ENCODE assay signal across 29 cellular contexts in genomic region chr5:28958581-28958980, GRCh38.
"Had no signal": no experiment of that assay in that cellular context is flagged by ENCODE, and none has a peak within 500 bp of the region (broad histone marks: within the 10 kb centered on the region; RNA-seq: fewer than 3 reads in every experiment).

No MANE protein-coding gene starts in this region.

- H3K36me3 ChIP-seq: left lung, lower lobe of right lung, pancreas, prostate gland, stomach, thyroid gland, transverse colon, upper lobe of left lung had no signal

- DNase-seq: immature natural killer cell; kidney; left colon; left lung; lower lobe of right lung; mammary epithelial cell; mesenchymal stem cell; naive thymus-derived CD8-positive, alpha-beta T cell; nucleus accumbens; pancreas; posterior cingulate gyrus; retina; right cardiac atrium; stimulated activated CD4-positive, alpha-beta T cell treated with anti-CD3 and anti-CD28 coated beads, Interleukin-12 subunit alpha, Interleukin-12 subunit beta, amount 100 ng/mL, for 4 hours; stimulated activated CD4-positive, alpha-beta T cell treated with anti-CD3 and anti-CD28 coated beads, Interleukin-15, amount 100 ng/mL, for 24 hours; stimulated activated CD4-positive, alpha-beta T cell treated with anti-CD3 and anti-CD28 coated beads, Interleukin-2, amount 100 ng/mL, for 24 hours; stimulated activated CD4-positive, alpha-beta T cell treated with anti-CD3 and anti-CD28 coated beads, Interleukin-4, amount 100 ng/mL, for 1 hour; stimulated activated naive B cell treated with anti-CD40 and anti-IgM and Interleukin-4, amounts not matched to agents 10 μg/mL and 1 μg/mL and 100 μg/mL, for 72 hours; stimulated activated naive CD8-positive, alpha-beta T cell treated with anti-CD3 and anti-CD28 coated beads, Interleukin-15, Interleukin-2, amounts not matched to agents 100 U/mL and 50 U/mL, for 24 hours; stomach; testis; thyroid gland; transverse colon; upper lobe of left lung had no signal

- H3K9me3 ChIP-seq: left lung, lower lobe of right lung, pancreas, prostate gland, testis, thyroid gland, transverse colon had no signal

- ATAC-seq: left colon; left lung; lower lobe of right lung; naive thymus-derived CD8-positive, alpha-beta T cell; pancreas; right cardiac atrium; sciatic nerve; stimulated activated naive B cell treated with anti-CD40 and anti-IgM and Interleukin-4, amounts not matched to agents 10 μg/mL and 1 μg/mL and 100 μg/mL, for 72 hours; stimulated activated naive CD8-positive, alpha-beta T cell treated with anti-CD3 and anti-CD28 coated beads, Interleukin-15, Interleukin-2, amounts not matched to agents 100 U/mL and 50 U/mL, for 24 hours had no signal

- H3K27ac ChIP-seq: left lung, lower lobe of right lung, pancreas, prostate gland, skin epidermis, stomach, testis, thyroid gland, transverse colon, upper lobe of left lung had no signal

- H3K4me1 ChIP-seq: left lung, lower lobe of right lung, pancreas, prostate gland, stomach, testis, thyroid gland, transverse colon, upper lobe of left lung had no signal

- FAIRE-seq: islet of Langerhans, kidney, pancreas, urothelium cell line had no signal

- H3K4me3 ChIP-seq: left lung, lower lobe of right lung, pancreas, prostate gland, skin epidermis, stomach, testis, thyroid gland, transverse colon, upper lobe of left lung had no signal

- H3K27me3 ChIP-seq: left lung, pancreas, stomach, testis, thyroid gland, transverse colon, upper lobe of left lung had no signal
